Comparison of ENCODE assay signal across 8 cellular contexts in genomic region chr11:65576867-65577755, GRCh38. TPM values are rescaled to one million over a fixed set of nuclear protein-coding genes. Genes with fewer than 3 reads are reported as not detected.
DNase-seq lines count a peak whose midpoint lies in the region; ATAC-seq and TF ChIP-seq lines count a peak whose summit lies in the region.

No MANE protein-coding gene starts in this region.

- no peak overlapping the region for H2AFZ ChIP-seq in DND-41 (ENCODE audit: low read depth, low read length)

- H3K9me3 Mint-ChIP-seq in activated T-helper 2 cell treated with anti-CD3 and anti-CD28 coated beads, Interferon-gamma antibody, Interleukin-2, Interleukin-4, amounts not matched to agents 10 μg/mL and 5 μg/mL and 100 μg/mL, durations not matched to agents 14 hours and 24 hours and 36 hours = no peaks in the 10 kb centered on the region

- no peaks in the 10 kb centered on the region for H3K9me3 ChIP-seq in DND-41 (ENCODE audit: insufficient read depth, low read length, severe bottlenecking)

- no peaks in the 10 kb centered on the region for H3K27me3 Mint-ChIP-seq in activated T-helper 2 cell treated with anti-CD3 and anti-CD28 coated beads, Interferon-gamma antibody, Interleukin-2, Interleukin-4, amounts not matched to agents 10 μg/mL and 5 μg/mL and 100 μg/mL, durations not matched to agents 14 hours and 24 hours and 36 hours (ENCODE audit: low read depth)

- peak overlapping the region; percentile 92 for H3K9ac ChIP-seq in DND-41 (ENCODE audit: low read depth, low read length)

- peaks cover 27% of the 10 kb centered on the region for H4K20me1 ChIP-seq in DND-41 (ENCODE audit: insufficient read depth, low read length)

- intact Hi-C loops in activated T-helper 2 cell treated with anti-CD3 and anti-CD28 coated beads, Interferon-gamma antibody, Interleukin-2, Interleukin-4, amounts not matched to agents 10 μg/mL and 5 μg/mL and 100 μg/mL, durations not matched to agents 14 hours and 24 hours and 36 hours (cut with micrococcal nuclease) = loop anchor here (10.0 kb wide), 2 partner anchors 278 to 462 kb away; partner anchors contain the start of genes CFL1, TM7SF2 and ZNHIT2
- intact Hi-C loops in cardiac septum (cut with DNase I) = no loop called here

- H3K4me3 ChIP-seq in DND-41 (ENCODE audit: low read depth in 1 of 2, low read length in 2 of 2) (peak overlapping the region; percentile 57 to 77; a peak in 3 of 4 replicates), retinal pigment epithelial cell (ENCODE audit: low read length) (peak overlapping the region; percentile 50)

- H3K4me1 Mint-ChIP-seq in activated T-helper 2 cell treated with anti-CD3 and anti-CD28 coated beads, Interferon-gamma antibody, Interleukin-2, Interleukin-4, amounts not matched to agents 10 μg/mL and 5 μg/mL and 100 μg/mL, durations not matched to agents 14 hours and 24 hours and 36 hours (ENCODE audit: low read depth) = peaks cover 37% of the 10 kb centered on the region

- peak overlapping the region; percentile 75 for H3K27ac Mint-ChIP-seq in activated T-helper 2 cell treated with anti-CD3 and anti-CD28 coated beads, Interferon-gamma antibody, Interleukin-2, Interleukin-4, amounts not matched to agents 10 μg/mL and 5 μg/mL and 100 μg/mL, durations not matched to agents 14 hours and 24 hours and 36 hours

- H3K4me3 Mint-ChIP-seq in activated T-helper 2 cell treated with anti-CD3 and anti-CD28 coated beads, Interferon-gamma antibody, Interleukin-2, Interleukin-4, amounts not matched to agents 10 μg/mL and 5 μg/mL and 100 μg/mL, durations not matched to agents 14 hours and 24 hours and 36 hours (ENCODE audit: low read depth) = peak overlapping the region; percentile 90

- no peak for ATAC-seq in DND-41 (ENCODE audit: insufficient read depth, low read depth)
- ATAC-seq in GM19324 (IDR thresholded peaks at IDR 0.05; ENCODE audit: low FRiP score, unreplicated experiment) = no peak
- ATAC-seq in HG02970 (IDR thresholded peaks at IDR 0.05; ENCODE audit: low FRiP score, unreplicated experiment) = no peak
- no peak for ATAC-seq in HG03280 (IDR thresholded peaks at IDR 0.05; ENCODE audit: unreplicated experiment)

- H3K27me3 ChIP-seq in DND-41 (ENCODE audit: insufficient read depth, low read length, poor library complexity) = no peaks in the 10 kb centered on the region

- peaks cover 46% of the 10 kb centered on the region for H3K36me3 ChIP-seq in DND-41 (ENCODE audit: insufficient read depth, low read length)

- peaks cover 60% of the 10 kb centered on the region for H3K36me3 Mint-ChIP-seq in activated T-helper 2 cell treated with anti-CD3 and anti-CD28 coated beads, Interferon-gamma antibody, Interleukin-2, Interleukin-4, amounts not matched to agents 10 μg/mL and 5 μg/mL and 100 μg/mL, durations not matched to agents 14 hours and 24 hours and 36 hours (ENCODE audit: low read depth)

- peak overlapping the region; percentile 99 for H3K4me2 ChIP-seq in DND-41 (ENCODE audit: insufficient read depth, low read length)

- peaks cover 52% of the 10 kb centered on the region for H3K4me1 ChIP-seq in DND-41 (ENCODE audit: insufficient read depth, low read length)

- H3K27ac ChIP-seq in DND-41 (ENCODE audit: low read length) = peak overlapping the region; percentile 75

- DNase-seq in DND-41 (no peak), M059J (ENCODE audit: low read depth) (peak; percentile 91), cardiac septum (ENCODE audit: low spot score) (peak; percentile 92), retinal pigment epithelial cell (ENCODE audit: low read depth) (no peak)
- no peak for DNase-seq in activated T-helper 2 cell treated with anti-CD3 and anti-CD28 coated beads, Interferon-gamma antibody, Interleukin-2, Interleukin-4, amounts not matched to agents 10 μg/mL and 5 μg/mL and 100 μg/mL, durations not matched to agents 14 hours and 24 hours and 36 hours (ENCODE audit: low spot score)

- TF ChIP-seq CTCF in DND-41 (IDR thresholded peaks at IDR 0.05; ENCODE audit: borderline replicate concordance, extremely low read depth, low read length, poor library complexity, severe bottlenecking) (no peak), retinal pigment epithelial cell (conservative IDR thresholded peaks at IDR 0.05; ENCODE audit: low read depth, low read length) (no peak)

- H3K79me2 ChIP-seq in DND-41 (ENCODE audit: insufficient read depth, low read length) = peaks cover 33% of the 10 kb centered on the region

RNA-seq across cellular contexts. Expression of gene EHBP1L1, which starts 1.3 kb away (rescaled TPM):
- 2.0 and 9.3 TPM in 2 replicates for total RNA-seq in M059J (2014; rRNA removed; shearing (Covaris generic))
- total RNA-seq in activated T-helper 2 cell treated with anti-CD3 and anti-CD28 coated beads, Interferon-gamma antibody, Interleukin-2, Interleukin-4, amounts not matched to agents 10 μg/mL and 5 μg/mL and 100 μg/mL, durations not matched to agents 14 hours and 24 hours and 36 hours = 163 and 168 TPM in 2 replicates
- total RNA-seq in cardiac septum = 174 TPM

RNA-seq across cellular contexts. Expression of gene FAM89B, which starts 4.8 kb away (rescaled TPM):
- total RNA-seq in M059J (2014; rRNA removed; shearing (Covaris generic)) = 35.4 and 40.0 TPM in 2 replicates
- 31.5 and 32.0 TPM in 2 replicates for total RNA-seq in activated T-helper 2 cell treated with anti-CD3 and anti-CD28 coated beads, Interferon-gamma antibody, Interleukin-2, Interleukin-4, amounts not matched to agents 10 μg/mL and 5 μg/mL and 100 μg/mL, durations not matched to agents 14 hours and 24 hours and 36 hours
- 47.4 TPM for total RNA-seq in cardiac septum

RNA-seq across cellular contexts. Expression of gene ZNRD2, which starts 6.8 kb away (rescaled TPM):
- total RNA-seq in M059J (2014; rRNA removed; shearing (Covaris generic)) = 106 and 116 TPM in 2 replicates
- 63.6 and 63.8 TPM in 2 replicates for total RNA-seq in activated T-helper 2 cell treated with anti-CD3 and anti-CD28 coated beads, Interferon-gamma antibody, Interleukin-2, Interleukin-4, amounts not matched to agents 10 μg/mL and 5 μg/mL and 100 μg/mL, durations not matched to agents 14 hours and 24 hours and 36 hours
- total RNA-seq in cardiac septum = 28.3 TPM

RNA-seq across cellular contexts. Expression of gene KCNK7, which starts 18.5 kb away (rescaled TPM):
- total RNA-seq in M059J (2014; rRNA removed; shearing (Covaris generic)) = 0.52 TPM in 1 of 2 replicates, not detected in the other
- 0.78 and 2.0 TPM in 2 replicates for total RNA-seq in activated T-helper 2 cell treated with anti-CD3 and anti-CD28 coated beads, Interferon-gamma antibody, Interleukin-2, Interleukin-4, amounts not matched to agents 10 μg/mL and 5 μg/mL and 100 μg/mL, durations not matched to agents 14 hours and 24 hours and 36 hours
- 1.5 TPM for total RNA-seq in cardiac septum

RNA-seq across cellular contexts. Expression of gene LTBP3, which starts 19.0 kb away (rescaled TPM):
- 15.1 and 27.3 TPM in 2 replicates for total RNA-seq in M059J (2014; rRNA removed; shearing (Covaris generic))
- total RNA-seq in activated T-helper 2 cell treated with anti-CD3 and anti-CD28 coated beads, Interferon-gamma antibody, Interleukin-2, Interleukin-4, amounts not matched to agents 10 μg/mL and 5 μg/mL and 100 μg/mL, durations not matched to agents 14 hours and 24 hours and 36 hours = 85.3 and 86.4 TPM in 2 replicates
- total RNA-seq in cardiac septum = 148 TPM

Comparison
In these comparisons a context has a peak if more than half of its experiments do, and no peak if none do; other contexts are left out.
1. DNase-seq: peak in M059J (single experiment) and cardiac septum (single experiment); none in DND-41 (single experiment), activated T-helper 2 cell treated with anti-CD3 and anti-CD28 coated beads, Interferon-gamma antibody, Interleukin-2, Interleukin-4, amounts not matched to agents 10 μg/mL and 5 μg/mL and 100 μg/mL, durations not matched to agents 14 hours and 24 hours and 36 hours (single experiment) and retinal pigment epithelial cell (single experiment).
2. RNA of gene EHBP1L1, which starts 1.3 kb away (total RNA-seq): 174 TPM in cardiac septum (single experiment) and 163 to 168 TPM in activated T-helper 2 cell treated with anti-CD3 and anti-CD28 coated beads, Interferon-gamma antibody, Interleukin-2, Interleukin-4, amounts not matched to agents 10 μg/mL and 5 μg/mL and 100 μg/mL, durations not matched to agents 14 hours and 24 hours and 36 hours; 2.0 to 9.3 TPM in M059J; every median in the first group is over 10 times any median in the second.